21 cellular contexts compared by ENCODE assay signal in genomic region chr3:30266536-30266935, GRCh38.
"Had no signal": no experiment of that assay in that cellular context is flagged by ENCODE, and none has a peak within 500 bp of the region (broad histone marks: within the 10 kb centered on the region; RNA-seq: fewer than 3 reads in every experiment).

No MANE protein-coding gene starts in this region.

- H3K27ac ChIP-seq: esophagus squamous epithelium, pancreas, skin epidermis, upper lobe of left lung had no signal

- H3K4me1 ChIP-seq: pancreas had no signal

- H3K4me3 ChIP-seq: esophagus squamous epithelium, heart left ventricle, lung, pancreas, skin epidermis, upper lobe of left lung had no signal

- H3K36me3 ChIP-seq: esophagus squamous epithelium, heart left ventricle, pancreas, upper lobe of left lung had no signal

- H3K9me3 ChIP-seq: esophagus squamous epithelium, pancreas, upper lobe of left lung had no signal

- DNase-seq: activated B cell treated with CpG ODN at 0.5 μM for 24 hours; activated CD4-positive, alpha-beta T cell treated with anti-CD3 and anti-CD28 coated beads for 48 hours; activated CD8-positive, alpha-beta memory T cell treated with anti-CD3 and anti-CD28 coated beads, Interleukin-2, amount 50 U/mL, for 4 hours; activated CD8-positive, alpha-beta T cell treated with anti-CD3 and anti-CD28 coated beads, Interleukin-2, amount 10 ng/mL, durations not matched to agents 7 days and 5 days; activated effector memory CD4-positive, alpha-beta T cell treated with anti-CD3 and anti-CD28 coated beads, Interleukin-2, amount 50 U/mL, for 16 hours; activated T-cell treated with anti-CD3 and anti-CD28 coated beads, Interleukin-2, amount 50 U/mL, for 48 hours; amniotic stem cell; effector CD8-positive, alpha-beta T cell; esophagus squamous epithelium; heart left ventricle; left colon; midbrain; naive B cell; pancreas; stimulated activated CD4-positive, alpha-beta T cell treated with anti-CD3 and anti-CD28 coated beads, Interleukin-15, amount 100 ng/mL, for 24 hours; stimulated activated CD4-positive, alpha-beta T cell treated with anti-CD3 and anti-CD28 coated beads, Interleukin-4, amount 100 ng/mL, for 1 hour; stimulated activated naive B cell treated with anti-CD40 and anti-IgM and Interleukin-4, amounts not matched to agents 10 μg/mL and 1 μg/mL and 100 μg/mL, for 72 hours; T-helper 2 cell; upper lobe of left lung had no signal

- ATAC-seq: activated CD8-positive, alpha-beta T cell treated with anti-CD3 and anti-CD28 coated beads, Interleukin-2, amount 10 ng/mL, durations not matched to agents 7 days and 5 days; heart left ventricle; left colon; pancreas; stimulated activated naive B cell treated with anti-CD40 and anti-IgM and Interleukin-4, amounts not matched to agents 10 μg/mL and 1 μg/mL and 100 μg/mL, for 72 hours had no signal

- H3K27me3 ChIP-seq: esophagus squamous epithelium, heart left ventricle, pancreas, upper lobe of left lung had no signal
